ENCODE assay signal across 8 cellular contexts in the genomic region with DNA sequence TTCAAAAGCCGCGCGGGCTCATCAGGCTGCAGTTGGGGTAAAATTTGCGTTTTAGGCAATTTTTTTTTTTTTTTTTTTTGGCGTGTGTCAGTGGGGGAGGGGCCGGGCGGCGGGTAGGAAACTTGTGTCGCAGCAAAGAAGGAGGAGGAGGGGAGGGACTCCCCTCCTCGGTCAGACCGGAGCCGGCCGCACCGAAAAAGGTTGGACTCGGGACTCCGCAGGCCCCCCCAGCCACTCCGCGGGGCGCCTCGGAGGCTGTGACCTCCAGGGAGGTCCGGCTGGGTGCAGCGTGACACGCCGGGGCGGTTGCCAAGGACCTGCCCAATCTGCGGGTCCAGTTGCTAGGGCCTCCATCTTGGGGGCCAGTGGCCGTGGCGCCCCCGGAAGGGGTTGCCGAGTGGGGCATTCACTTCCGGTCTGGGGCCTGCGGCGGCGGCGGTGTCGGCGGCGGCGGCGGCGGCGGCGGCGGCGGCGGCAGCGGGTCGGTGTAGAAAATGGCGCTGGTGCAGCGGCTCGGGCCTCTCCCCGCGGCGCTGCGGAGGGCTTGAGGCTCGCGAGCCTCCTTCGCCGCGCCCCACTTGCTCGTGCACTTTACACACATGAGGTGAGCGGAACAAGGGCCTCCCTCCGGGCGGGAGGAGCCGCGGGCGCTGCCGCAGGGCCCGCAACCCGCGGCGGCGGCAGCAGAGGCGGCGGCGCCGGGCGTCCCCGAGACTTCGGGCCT.
DNase-seq lines count a peak whose midpoint lies in the region; ATAC-seq and TF ChIP-seq lines count a peak whose summit lies in the region.

A gene (plus strand): TSS at position 409 of the 724 bp plus-strand sequence. CDS start 191 bp downstream, at position 600.

- peak within 1 kb of the TSS; percentile 95 to 97 for H3K4me3 ChIP-seq in DND-41 (ENCODE audit: low read depth in 1 of 2, low read length in 2 of 2)

- H3K27ac ChIP-seq in DND-41 (ENCODE audit: low read length) (peak within 1 kb of the TSS; percentile 86), KOPT-K1 (ENCODE audit: low read depth, low read length, poor library complexity, severe bottlenecking) (peak within 1 kb of the TSS; percentile 69)

- H3K79me2 ChIP-seq in DND-41 (ENCODE audit: insufficient read depth, low read length): peaks cover 57% of the 10 kb centered on the region

- peak within 1 kb of the TSS; percentile 92 for H3K4me2 ChIP-seq in DND-41 (ENCODE audit: insufficient read depth, low read length)

- H3K27me3 ChIP-seq in DND-41 (ENCODE audit: insufficient read depth, low read length, poor library complexity): peaks cover 9% of the 10 kb centered on the region

- H3K9me3 ChIP-seq in DND-41 (ENCODE audit: insufficient read depth, low read length, severe bottlenecking) (no peaks in the 10 kb centered on the region), KOPT-K1 (ENCODE audit: insufficient read depth, low read length, poor library complexity, severe bottlenecking) (no peaks in the 10 kb centered on the region)

- peaks cover 33% of the 10 kb centered on the region for H3K4me1 Mint-ChIP-seq in nephron progenitor cell
- H3K4me1 Mint-ChIP-seq in stimulated activated naive CD8-positive, alpha-beta T cell treated with anti-CD3 and anti-CD28 coated beads, Interleukin-15, amount 100 ng/mL, for 72 hours: peaks cover 40% of the 10 kb centered on the region

- peak within 1 kb of the TSS; percentile 82 for H3K9ac ChIP-seq in DND-41 (ENCODE audit: low read depth, low read length)

- H3K36me3 Mint-ChIP-seq in nephron progenitor cell (ENCODE audit: low read depth): peaks cover 26% of the 10 kb centered on the region

- peaks cover 22% of the 10 kb centered on the region for H3K36me3 ChIP-seq in DND-41 (ENCODE audit: insufficient read depth, low read length)
- H3K36me3 ChIP-seq in KOPT-K1 (ENCODE audit: insufficient read depth, low read length): peaks cover 31% of the 10 kb centered on the region

- H3K4me1 ChIP-seq in DND-41 (ENCODE audit: insufficient read depth, low read length): peaks cover 37% of the 10 kb centered on the region

- TF ChIP-seq CTCF in DND-41 (IDR thresholded peaks at IDR 0.05; ENCODE audit: borderline replicate concordance, extremely low read depth, low read length, poor library complexity, severe bottlenecking) (no peak), nephron progenitor cell (IDR thresholded peaks at IDR 0.05) (no peak)

- H3K4me3 Mint-ChIP-seq in nephron progenitor cell: peak within 1 kb of the TSS; percentile 100
- H3K4me3 Mint-ChIP-seq in stimulated activated naive CD8-positive, alpha-beta T cell treated with anti-CD3 and anti-CD28 coated beads, Interleukin-15, amount 100 ng/mL, for 72 hours: peak within 1 kb of the TSS; percentile 93 to 96

- DNase-seq in DND-41: peak; percentile 81
- peak; percentile 93 for DNase-seq in activated effector memory CD4-positive, alpha-beta T cell treated with anti-CD3 and anti-CD28 coated beads, Interleukin-2, amount 50 U/mL, for 16 hours
- peak; percentile 76 for DNase-seq in fibroblast of the conjunctiva (ENCODE audit: low read depth)
- peak; percentile 88 for DNase-seq in nephron progenitor cell
- peak; percentile 84 to 88 for DNase-seq in stimulated activated naive CD8-positive, alpha-beta T cell treated with anti-CD3 and anti-CD28 coated beads, Interleukin-15, amount 100 ng/mL, for 72 hours

- no peaks in the 10 kb centered on the region for H3K9me3 Mint-ChIP-seq in nephron progenitor cell
- no peaks in the 10 kb centered on the region for H3K9me3 Mint-ChIP-seq in stimulated activated naive CD8-positive, alpha-beta T cell treated with anti-CD3 and anti-CD28 coated beads, Interleukin-15, amount 100 ng/mL, for 72 hours

- peaks cover 3% of the 10 kb centered on the region for H3K27me3 Mint-ChIP-seq in nephron progenitor cell (ENCODE audit: low read depth, poor library complexity)
- H3K27me3 Mint-ChIP-seq in stimulated activated naive CD8-positive, alpha-beta T cell treated with anti-CD3 and anti-CD28 coated beads, Interleukin-15, amount 100 ng/mL, for 72 hours: no peaks in the 10 kb centered on the region

- H4K20me1 ChIP-seq in DND-41 (ENCODE audit: insufficient read depth, low read length): peaks cover 23% of the 10 kb centered on the region; the same call in 1 of the 2 replicates

- peak; percentile 67; the same call in 1 of the 2 replicates for TF ChIP-seq POLR2A in Raji (IDR thresholded peaks at IDR 0.05; ENCODE audit: insufficient read depth, low read depth, low read length)

- peak within 1 kb of the TSS; percentile 97 for H2AFZ ChIP-seq in DND-41 (ENCODE audit: low read depth, low read length)

- peak within 1 kb of the TSS; percentile 96 for H3K27ac Mint-ChIP-seq in nephron progenitor cell
- H3K27ac Mint-ChIP-seq in stimulated activated naive CD8-positive, alpha-beta T cell treated with anti-CD3 and anti-CD28 coated beads, Interleukin-15, amount 100 ng/mL, for 72 hours: peak within 1 kb of the TSS; percentile 97 to 99

- ATAC-seq in DND-41 (ENCODE audit: insufficient read depth, low read depth) (peak; percentile 79), GM21737 (IDR thresholded peaks at IDR 0.05; ENCODE audit: unreplicated experiment) (peak; percentile 81)
- ATAC-seq in stimulated activated naive CD8-positive, alpha-beta T cell treated with anti-CD3 and anti-CD28 coated beads, Interleukin-15, amount 100 ng/mL, for 72 hours: peak; percentile 94

Comparison
In these comparisons a context has a peak if more than half of its experiments do, and no peak if none do; other contexts are left out.
1. Peak in every context shown above with its lines: DNase-seq, ATAC-seq, H3K4me3 ChIP-seq and H3K27ac ChIP-seq.